30 cellular contexts compared by ENCODE assay signal in the genomic region with DNA sequence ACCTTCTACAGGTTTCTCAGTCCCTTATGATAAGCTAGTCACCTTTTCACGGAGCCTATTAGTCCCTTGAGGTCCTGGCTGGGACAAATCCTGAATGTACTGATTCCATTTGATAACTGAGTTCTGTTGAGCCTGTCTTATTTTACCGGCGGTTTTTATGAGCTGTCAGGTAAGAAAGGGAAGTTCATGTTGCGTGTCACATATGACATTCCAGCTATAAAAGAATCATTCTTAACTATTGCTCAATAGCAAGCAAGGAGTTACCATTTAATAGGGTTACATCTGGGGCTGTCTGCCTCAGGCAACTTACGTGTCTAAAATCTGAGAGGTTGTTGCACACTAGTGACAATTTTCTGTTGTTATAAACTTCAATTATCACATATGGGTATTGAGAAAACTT.
"Had no signal": no experiment of that assay in that cellular context is flagged by ENCODE, and none has a peak within 500 bp of the region (broad histone marks: within the 10 kb centered on the region; RNA-seq: fewer than 3 reads in every experiment).

No MANE protein-coding gene starts in this region.

- H3K9me3 ChIP-seq: colonic mucosa, gastrocnemius medialis had no signal

- H3K4me3 ChIP-seq: colonic mucosa, gastrocnemius medialis, heart left ventricle had no signal

- H3K27me3 ChIP-seq: brain microvascular endothelial cell, colonic mucosa, gastrocnemius medialis, heart left ventricle had no signal

- H3K4me1 Mint-ChIP-seq: activated CD4-positive, alpha-beta memory T cell treated with anti-CD3 and anti-CD28 coated beads, Interleukin-2, amount 10 ng/mL, durations not matched to agents 7 days and 5 days; activated CD4-positive, alpha-beta T cell treated with anti-CD3 and anti-CD28 coated beads for 36 hours; activated CD4-positive, alpha-beta T cell treated with anti-CD3 and anti-CD28 coated beads, Interleukin-2, amount 10 ng/mL, durations not matched to agents 7 days and 5 days; activated T-helper 17 cell treated with anti-CD3 and anti-CD28 coated beads, Interleukin-2, amount 50 U/mL, for 72 hours; T-helper 17 cell had no signal

- H3K36me3 Mint-ChIP-seq: activated naive CD8-positive, alpha-beta T cell had no signal

- H3K27me3 Mint-ChIP-seq: activated CD4-positive, alpha-beta memory T cell treated with anti-CD3 and anti-CD28 coated beads, Interleukin-2, amount 10 ng/mL, durations not matched to agents 7 days and 5 days; activated CD4-positive, alpha-beta T cell treated with anti-CD3 and anti-CD28 coated beads for 36 hours; activated CD4-positive, alpha-beta T cell treated with anti-CD3 and anti-CD28 coated beads, Interleukin-2, amount 10 ng/mL, durations not matched to agents 7 days and 5 days; activated naive CD8-positive, alpha-beta T cell; activated T-cell treated with anti-CD3 and anti-CD28 coated beads, Interleukin-2, amount 50 U/mL, for 24 hours; activated T-helper 17 cell treated with anti-CD3 and anti-CD28 coated beads, Interleukin-2, amount 50 U/mL, for 72 hours; T-helper 17 cell had no signal

- DNase-seq: activated CD4-positive, alpha-beta memory T cell treated with anti-CD3 and anti-CD28 coated beads, Interleukin-2, amount 10 ng/mL, durations not matched to agents 7 days and 5 days; activated CD4-positive, alpha-beta T cell treated with anti-CD3 and anti-CD28 coated beads for 36 hours; activated CD4-positive, alpha-beta T cell treated with anti-CD3 and anti-CD28 coated beads, Interleukin-2, amount 10 ng/mL, durations not matched to agents 7 days and 5 days; activated CD4-positive, alpha-beta T cell treated with anti-CD3 and anti-CD28 coated beads, Interleukin-2, amount 50 U/mL, for 4 hours; activated CD4-positive, CD25-positive, alpha-beta regulatory T cell; activated CD4-positive, CD25-positive, alpha-beta regulatory T cell treated with anti-CD3 and anti-CD28 coated beads, Interleukin-2, amount 50 U/mL, for 72 hours; activated CD8-positive, alpha-beta memory T cell treated with anti-CD3 and anti-CD28 coated beads, Interleukin-2, amount 50 U/mL, for 48 hours; activated effector memory CD4-positive, alpha-beta T cell treated with Interleukin-2 at 50 U/mL for 16 hours; activated gamma-delta T cell treated with Interleukin-2 at 50 U/mL for 16 hours; activated naive CD4-positive, alpha-beta T cell treated with anti-CD3 and anti-CD28 coated beads, Interleukin-2, amount 50 U/mL, for 16 hours; activated naive CD4-positive, alpha-beta T cell treated with Interleukin-2 at 50 U/mL for 16 hours; activated T-cell treated with anti-CD3 and anti-CD28 coated beads for 4 hours; activated T-cell treated with anti-CD3 and anti-CD28 coated beads, Interleukin-2, amount 50 U/mL, for 24 hours; amniotic stem cell; anterior cingulate cortex; brain microvascular endothelial cell; caudate nucleus; colonic mucosa; effector CD8-positive, alpha-beta T cell; foreskin fibroblast; gastrocnemius medialis; glutamatergic neuron; heart left ventricle; T-helper 1 cell; T-helper 17 cell; T1000 had no signal

- ATAC-seq: activated CD4-positive, alpha-beta T cell treated with anti-CD3 and anti-CD28 coated beads for 36 hours; activated T-helper 17 cell treated with anti-CD3 and anti-CD28 coated beads, Interleukin-2, amount 50 U/mL, for 72 hours; esophagus mucosa; gastrocnemius medialis; heart left ventricle; T-helper 17 cell had no signal

- H3K27ac ChIP-seq: brain microvascular endothelial cell, colonic mucosa, gastrocnemius medialis, heart left ventricle had no signal

- H3K36me3 ChIP-seq: brain microvascular endothelial cell, colonic mucosa, gastrocnemius medialis, heart left ventricle had no signal

- H3K4me1 ChIP-seq: colonic mucosa, gastrocnemius medialis, heart left ventricle had no signal

- H3K4me3 Mint-ChIP-seq: activated CD4-positive, alpha-beta memory T cell treated with anti-CD3 and anti-CD28 coated beads, Interleukin-2, amount 10 ng/mL, durations not matched to agents 7 days and 5 days; activated CD4-positive, alpha-beta T cell treated with anti-CD3 and anti-CD28 coated beads for 36 hours; activated CD4-positive, alpha-beta T cell treated with anti-CD3 and anti-CD28 coated beads, Interleukin-2, amount 10 ng/mL, durations not matched to agents 7 days and 5 days; activated naive CD8-positive, alpha-beta T cell; activated T-cell treated with anti-CD3 and anti-CD28 coated beads, Interleukin-2, amount 50 U/mL, for 24 hours; activated T-helper 17 cell treated with anti-CD3 and anti-CD28 coated beads, Interleukin-2, amount 50 U/mL, for 72 hours; T-helper 2 cell treated with Interferon-gamma antibody and Interleukin-4, amounts not matched to agents 5 μg/mL and 100 μg/mL, for 36 hours had no signal
